Comparison of ENCODE assay signal across 7 cellular contexts in genomic region chr2:218323526-218324472, GRCh38. TPM values are rescaled to one million over a fixed set of nuclear protein-coding genes. Genes with fewer than 3 reads are reported as not detected.
DNase-seq lines count a peak whose midpoint lies in the region; ATAC-seq, FAIRE-seq and TF ChIP-seq lines count a peak whose summit lies in the region.

No MANE protein-coding gene starts in this region.

- intact Hi-C loops in GM12878 (cut with micrococcal nuclease; ENCODE audit: unreplicated experiment) = loop anchor here (5.0 kb wide), 1 partner anchor 34 kb away; the partner anchor contains the start of gene CATIP

- SMC1A ChIA-PET in GM12878 (lab: Charles Lee; ENCODE audit: uncharacterized antibody, unreplicated experiment) = interaction anchor here (0.6 to 3.2 kb wide), 3 partner anchors 32 to 69 kb away, joined by 3 to 7 read pairs (median 4); no protein-coding TSS in a partner anchor

- H3K27ac Mint-ChIP-seq in stimulated activated effector memory CD8-positive, alpha-beta T cell treated with anti-CD3 and anti-CD28 coated beads, Interleukin-12 subunit alpha, Interleukin-12 subunit beta, amount 100 ng/mL, for 72 hours = no peak overlapping the region

- no peak for TF ChIP-seq EP300 in GM12878 (IDR thresholded peaks at IDR 0.05; ENCODE audit: borderline replicate concordance in 1 of 2, control insufficient read depth in 1 of 2, low read depth in 2 of 2, low read length in 2 of 2)

- no peaks in the 10 kb centered on the region; the same call in 1 of the 2 replicates for H3K79me2 ChIP-seq in GM12878 (ENCODE audit: control insufficient read depth, insufficient read depth, low read length)

- peak overlapping the region; percentile 78 for H3K4me2 ChIP-seq in GM12878 (ENCODE audit: control insufficient read depth, insufficient read depth)

- WGBS in GM12878 (ENCODE audit: insufficient coverage, insufficient replicate concordance, low lambda C conversion rate, missing lambda C conversion rate) = 14% methylated on average over 22 of the region's 24 CpGs

- H4K20me1 ChIP-seq in GM12878 (ENCODE audit: control insufficient read depth, insufficient read depth) = no peaks in the 10 kb centered on the region

- TF ChIP-seq POLR2A in GM12878 (IDR thresholded peaks at IDR 0.05; ENCODE audit: low read depth, low read length) = no peak

- H3K4me3 ChIP-seq in GM08714 (ENCODE audit: low read length) (peak overlapping the region; percentile 68), GM12878 (peak overlapping the region; percentile 69)

- in situ Hi-C loops in GM12878 (cut with MboI) = no loop called here

- CTCF ChIA-PET in GM12878 (lab: Yijun Ruan, JAX) = interaction anchor here (0.7 to 4.3 kb wide), 5 partner anchors 20 to 963 kb away, joined by 3 to 15 read pairs (median 4); partner anchors contain the start of gene CATIP

- H3K36me3 Mint-ChIP-seq in stimulated activated effector memory CD8-positive, alpha-beta T cell treated with anti-CD3 and anti-CD28 coated beads, Interleukin-12 subunit alpha, Interleukin-12 subunit beta, amount 100 ng/mL, for 72 hours = no peaks in the 10 kb centered on the region

- peak overlapping the region; percentile 67 for H2AFZ ChIP-seq in GM12878 (ENCODE audit: control insufficient read depth, low read depth, low read length)

- no peak for TF ChIP-seq CTCF in GM12878 (IDR thresholded peaks at IDR 0.05 in 2 of 3, conservative IDR thresholded peaks at IDR 0.05 in 1 of 3; ENCODE audit: control insufficient read depth in 2 of 3, extremely low read depth in 1 of 3, insufficient read depth in 1 of 3, low read depth in 3 of 3, low read length in 3 of 3)

- peak overlapping the region; percentile 77 for H3K4me3 Mint-ChIP-seq in stimulated activated effector memory CD8-positive, alpha-beta T cell treated with anti-CD3 and anti-CD28 coated beads, Interleukin-12 subunit alpha, Interleukin-12 subunit beta, amount 100 ng/mL, for 72 hours

- peak; percentile 13 for ATAC-seq in GM12878
- ATAC-seq in stimulated activated effector memory CD8-positive, alpha-beta T cell treated with anti-CD3 and anti-CD28 coated beads, Interleukin-12 subunit alpha, Interleukin-12 subunit beta, amount 100 ng/mL, for 72 hours = no peak
- ATAC-seq in HG03025 (IDR thresholded peaks at IDR 0.05; ENCODE audit: low FRiP score, unreplicated experiment) = no peak

- H3K36me3 ChIP-seq in GM12878 (ENCODE audit: control insufficient read depth in 2 of 2, insufficient read depth in 2 of 2, low read length in 1 of 2) = no peaks in the 10 kb centered on the region

- BruUV-seq in GM12878 (replicated peaks; lab: Mats Ljungman, UMichigan) = TSS peak; percentile 89

- H3K27me3 ChIP-seq in GM12878 (replicated peaks in 1 of 2; ENCODE audit: control insufficient read depth in 2 of 2, insufficient read depth in 2 of 2, low read length in 1 of 2) = no peaks in the 10 kb centered on the region

- DNase-seq in NCI-H2171 treated with DMSO at 0.1 percent for 48 hours (lab: John Stamatoyannopoulos, UW) (peak; percentile 44), GM12878 (ENCODE audit: low read depth, low spot score) (no peak), iris pigment epithelial cell (ENCODE audit: low read depth) (peak; percentile 76), NCI-H446 (lab: John Stamatoyannopoulos, UW) (no peak)
- no peak for DNase-seq in stimulated activated effector memory CD8-positive, alpha-beta T cell treated with anti-CD3 and anti-CD28 coated beads, Interleukin-12 subunit alpha, Interleukin-12 subunit beta, amount 100 ng/mL, for 72 hours (ENCODE audit: low spot score in 2 of 2)

- H3K4me1 ChIP-seq in GM12878 (ENCODE audit: control insufficient read depth, insufficient read depth, low read length) = peaks cover 22% of the 10 kb centered on the region

- H3K9me3 Mint-ChIP-seq in stimulated activated effector memory CD8-positive, alpha-beta T cell treated with anti-CD3 and anti-CD28 coated beads, Interleukin-12 subunit alpha, Interleukin-12 subunit beta, amount 100 ng/mL, for 72 hours = no peaks in the 10 kb centered on the region

- POLR2A ChIA-PET in GM12878 (lab: Charles Lee) = interaction anchor here (1.3 to 2.3 kb wide), 2 partner anchors 9 to 36 kb away, joined by 4 to 17 read pairs; no protein-coding TSS in a partner anchor

- no peaks in the 10 kb centered on the region for H3K9me3 ChIP-seq in GM12878 (replicated peaks; ENCODE audit: control insufficient read depth, insufficient read depth, low read length)

- H3K27ac ChIP-seq in GM12878 (ENCODE audit: control insufficient read depth, insufficient read depth) = peak overlapping the region; percentile 9; the same call in 1 of the 2 replicates

- peak overlapping the region; percentile 53; the same call in 1 of the 2 replicates for H3K9ac ChIP-seq in GM12878 (ENCODE audit: control insufficient read depth, insufficient read depth, low read length)

- TF ChIP-seq RAD21 in GM12878 (IDR thresholded peaks at IDR 0.05; ENCODE audit: insufficient read depth, low read depth, low read length) = no peak

- H3K4me1 Mint-ChIP-seq in stimulated activated effector memory CD8-positive, alpha-beta T cell treated with anti-CD3 and anti-CD28 coated beads, Interleukin-12 subunit alpha, Interleukin-12 subunit beta, amount 100 ng/mL, for 72 hours = peaks cover 20% of the 10 kb centered on the region

- RAD21 ChIA-PET in GM12878 (lab: Charles Lee; ENCODE audit: unreplicated experiment) = interaction anchor here (1.0 kb wide), 1 partner anchor 72 kb away, joined by 4 read pairs; no protein-coding TSS in a partner anchor

- FAIRE-seq in GM12878 (lab: Jason Lieb, UNC) = no peak

RNA-seq across cellular contexts. Expression of gene TMBIM1, which starts 31.5 kb away (rescaled TPM):
- 34.9 and 36.4 TPM in 2 replicates for total RNA-seq in GM12878 (2013; cell fraction: nucleolus; rRNA removed)
- 35.6 and 40.0 TPM in 2 replicates for total RNA-seq in GM12878 (2014; rRNA removed)
- 16.8 and 17.0 TPM in 2 replicates for total RNA-seq in GM12878 (2014; rRNA removed; fragmentation: Illumina TruSeq; extraction: Trizol)
- 26.9 and 34.6 TPM in 2 replicates for total RNA-seq in GM12878 (2021)
- polyA plus RNA-seq in GM12878 (2011; ENCODE audit: low read depth) = 19.0 TPM
- 23.5 and 38.3 TPM in 2 replicates for polyA plus RNA-seq in GM12878 (2011; rRNA removed)
- polyA plus RNA-seq in GM12878 (2011; cell fraction: cytosol; rRNA removed) = 51.8 and 64.4 TPM in 2 replicates
- 46.9 and 55.2 TPM in 2 replicates for polyA plus RNA-seq in GM12878 (2011; cell fraction: nucleus; rRNA removed)
- 34.2 and 49.8 TPM in 2 replicates for polyA plus RNA-seq in GM12878 (2012)
- polyA plus RNA-seq in GM12878 (2014; fragmentation: Illumina TruSeq; extraction: Trizol) = 26.5 and 27.0 TPM in 2 replicates
- polyA plus RNA-seq in GM12878 (2014; fragmentation: Nextera tagmentation; extraction: Ambion mirVana) = 10 to 100 TPM in 1 of 2 experiments, 1 to 10 TPM in 1; 6.1 to 11.7 TPM
- polyA plus RNA-seq in GM12878 (2014; rRNA removed) = 15.7 and 23.3 TPM in 2 replicates
- polyA plus RNA-seq in GM12878 (2016; fragmentation: Nextera tagmentation; extraction: Ambion mirVana) = 10 to 100 TPM; 25.4 to 30.6 TPM
- 38.6 and 47.2 TPM in 2 replicates for polyA minus RNA-seq in GM12878 (2011; rRNA and poly(A)+ RNA removed)
- 12.0 and 13.7 TPM in 2 replicates for polyA minus RNA-seq in GM12878 (2011; cell fraction: cytosol; rRNA and poly(A)+ RNA removed)
- polyA minus RNA-seq in GM12878 (2011; cell fraction: nucleus; rRNA and poly(A)+ RNA removed) = 9.4 and 10.2 TPM in 2 replicates

RNA-seq across cellular contexts. Expression of gene CATIP, which starts 32.9 kb away (rescaled TPM):
- not detected in 2 replicates for total RNA-seq in GM12878 (2013; cell fraction: nucleolus; rRNA removed)
- total RNA-seq in GM12878 (2014; rRNA removed) (not detected in 2 replicates), GM12878 (2014; rRNA removed; fragmentation: Illumina TruSeq; extraction: Trizol) (not detected in 2 replicates), GM12878 (2021) (not detected in 2 replicates)
- not detected for polyA plus RNA-seq in GM12878 (2011; ENCODE audit: low read depth)
- polyA plus RNA-seq in GM12878 (2011; rRNA removed) (not detected in 2 replicates), GM12878 (2014; fragmentation: Illumina TruSeq; extraction: Trizol) (not detected in 2 replicates), GM12878 (2014; fragmentation: Nextera tagmentation; extraction: Ambion mirVana) (under 1 TPM; 0.04 to 0.05 TPM), GM12878 (2014; rRNA removed) (not detected in 2 replicates), GM12878 (2016; fragmentation: Nextera tagmentation; extraction: Ambion mirVana) (under 1 TPM in 1 of 2 experiments, not detected in 1; 0.11 TPM)
- polyA plus RNA-seq in GM12878 (2011; cell fraction: cytosol; rRNA removed) = not detected in 2 replicates
- polyA plus RNA-seq in GM12878 (2011; cell fraction: nucleus; rRNA removed) = 0.26 TPM in 1 of 2 replicates, not detected in the other
- 0.04 and 0.05 TPM in 2 replicates for polyA plus RNA-seq in GM12878 (2012)
- not detected in 2 replicates for polyA minus RNA-seq in GM12878 (2011; rRNA and poly(A)+ RNA removed)
- polyA minus RNA-seq in GM12878 (2011; cell fraction: cytosol; rRNA and poly(A)+ RNA removed) = not detected in 2 replicates
- not detected in 2 replicates for polyA minus RNA-seq in GM12878 (2011; cell fraction: nucleus; rRNA and poly(A)+ RNA removed)

RNA-seq across cellular contexts. Expression of gene PNKD, which starts 53.5 kb away (rescaled TPM):
- total RNA-seq in GM12878 (2013; cell fraction: nucleolus; rRNA removed) = 19.8 and 82.8 TPM in 2 replicates
- total RNA-seq in GM12878 (2014; rRNA removed) (41.9 and 42.3 TPM in 2 replicates), GM12878 (2014; rRNA removed; fragmentation: Illumina TruSeq; extraction: Trizol) (27.2 and 28.5 TPM in 2 replicates), GM12878 (2021) (42.0 and 45.1 TPM in 2 replicates)
- 23.5 TPM for polyA plus RNA-seq in GM12878 (2011; ENCODE audit: low read depth)
- polyA plus RNA-seq in GM12878 (2011; rRNA removed) (26.3 and 54.9 TPM in 2 replicates), GM12878 (2014; fragmentation: Illumina TruSeq; extraction: Trizol) (15.8 and 41.6 TPM in 2 replicates), GM12878 (2014; fragmentation: Nextera tagmentation; extraction: Ambion mirVana) (100 to 1,000 TPM in 1 of 2 experiments, 10 to 100 TPM in 1; 72.6 to 104 TPM), GM12878 (2014; rRNA removed) (67.7 and 72.6 TPM in 2 replicates), GM12878 (2016; fragmentation: Nextera tagmentation; extraction: Ambion mirVana) (100 to 1,000 TPM in 1 of 2 experiments, 10 to 100 TPM in 1; 90.9 to 106 TPM)
- 79.6 and 84.9 TPM in 2 replicates for polyA plus RNA-seq in GM12878 (2011; cell fraction: cytosol; rRNA removed)
- polyA plus RNA-seq in GM12878 (2011; cell fraction: nucleus; rRNA removed) = 82.3 and 86.2 TPM in 2 replicates
- polyA plus RNA-seq in GM12878 (2012) = 34.0 and 41.6 TPM in 2 replicates
- 14.6 and 25.1 TPM in 2 replicates for polyA minus RNA-seq in GM12878 (2011; rRNA and poly(A)+ RNA removed)
- 11.8 and 12.7 TPM in 2 replicates for polyA minus RNA-seq in GM12878 (2011; cell fraction: cytosol; rRNA and poly(A)+ RNA removed)
- 11.6 and 18.2 TPM in 2 replicates for polyA minus RNA-seq in GM12878 (2011; cell fraction: nucleus; rRNA and poly(A)+ RNA removed)

RNA-seq across cellular contexts. Expression of gene AAMP, which starts 53.9 kb away (rescaled TPM):
- total RNA-seq in GM12878 (2013; cell fraction: nucleolus; rRNA removed) = 31.5 and 34.1 TPM in 2 replicates
- 97.1 and 114 TPM in 2 replicates for total RNA-seq in GM12878 (2014; rRNA removed)
- total RNA-seq in GM12878 (2014; rRNA removed; fragmentation: Illumina TruSeq; extraction: Trizol) = 70.6 and 71.7 TPM in 2 replicates
- 64.8 and 66.3 TPM in 2 replicates for total RNA-seq in GM12878 (2021)
- polyA plus RNA-seq in GM12878 (2011; ENCODE audit: low read depth) = 28.2 TPM
- polyA plus RNA-seq in GM12878 (2011; rRNA removed) = 33.2 and 50.7 TPM in 2 replicates
- polyA plus RNA-seq in GM12878 (2011; cell fraction: cytosol; rRNA removed) = 74.8 and 117 TPM in 2 replicates
- 96.5 and 123 TPM in 2 replicates for polyA plus RNA-seq in GM12878 (2011; cell fraction: nucleus; rRNA removed)
- polyA plus RNA-seq in GM12878 (2012) = 54.1 and 62.5 TPM in 2 replicates
- 49.8 and 93.1 TPM in 2 replicates for polyA plus RNA-seq in GM12878 (2014; fragmentation: Illumina TruSeq; extraction: Trizol)
- polyA plus RNA-seq in GM12878 (2014; fragmentation: Nextera tagmentation; extraction: Ambion mirVana) = 1 to 10 TPM; 4.4 to 5.5 TPM
- 95.4 and 104 TPM in 2 replicates for polyA plus RNA-seq in GM12878 (2014; rRNA removed)
- polyA plus RNA-seq in GM12878 (2016; fragmentation: Nextera tagmentation; extraction: Ambion mirVana) = 100 to 1,000 TPM; 118 to 140 TPM
- polyA minus RNA-seq in GM12878 (2011; rRNA and poly(A)+ RNA removed) = 40.1 and 64.8 TPM in 2 replicates
- 18.0 and 22.5 TPM in 2 replicates for polyA minus RNA-seq in GM12878 (2011; cell fraction: cytosol; rRNA and poly(A)+ RNA removed)
- polyA minus RNA-seq in GM12878 (2011; cell fraction: nucleus; rRNA and poly(A)+ RNA removed) = 23.2 and 29.2 TPM in 2 replicates

RNA-seq across cellular contexts. Expression of gene SLC11A1, which starts 58.3 kb away (rescaled TPM):
- 0.42 and 0.73 TPM in 2 replicates for total RNA-seq in GM12878 (2013; cell fraction: nucleolus; rRNA removed)
- total RNA-seq in GM12878 (2014; rRNA removed) (0.11 and 0.28 TPM in 2 replicates), GM12878 (2014; rRNA removed; fragmentation: Illumina TruSeq; extraction: Trizol) (0.05 and 0.13 TPM in 2 replicates), GM12878 (2021) (0.38 and 0.56 TPM in 2 replicates)
- not detected for polyA plus RNA-seq in GM12878 (2011; ENCODE audit: low read depth)
- polyA plus RNA-seq in GM12878 (2011; rRNA removed) (0.06 and 0.11 TPM in 2 replicates), GM12878 (2014; fragmentation: Illumina TruSeq; extraction: Trizol) (0.04 TPM in 1 of 2 replicates, not detected in the other), GM12878 (2014; fragmentation: Nextera tagmentation; extraction: Ambion mirVana) (under 1 TPM; 0.03 to 0.07 TPM), GM12878 (2014; rRNA removed) (0.09 and 0.22 TPM in 2 replicates), GM12878 (2016; fragmentation: Nextera tagmentation; extraction: Ambion mirVana) (under 1 TPM; 0.15 to 0.18 TPM)
- polyA plus RNA-seq in GM12878 (2011; cell fraction: cytosol; rRNA removed) = 0.25 and 0.32 TPM in 2 replicates
- 0.90 and 1.4 TPM in 2 replicates for polyA plus RNA-seq in GM12878 (2011; cell fraction: nucleus; rRNA removed)
- 0.08 and 0.15 TPM in 2 replicates for polyA plus RNA-seq in GM12878 (2012)
- 0.67 TPM in 1 of 2 replicates, not detected in the other for polyA minus RNA-seq in GM12878 (2011; rRNA and poly(A)+ RNA removed)
- polyA minus RNA-seq in GM12878 (2011; cell fraction: cytosol; rRNA and poly(A)+ RNA removed) = 0.42 and 0.94 TPM in 2 replicates
- 1.1 TPM in 2 replicates for polyA minus RNA-seq in GM12878 (2011; cell fraction: nucleus; rRNA and poly(A)+ RNA removed)

Comparison
In these comparisons a context has a peak if more than half of its experiments do, and no peak if none do; other contexts are left out.
1. DNase-seq: peak in NCI-H2171 treated with DMSO at 0.1 percent for 48 hours (single experiment) and iris pigment epithelial cell (single experiment); none in GM12878 (single experiment), stimulated activated effector memory CD8-positive, alpha-beta T cell treated with anti-CD3 and anti-CD28 coated beads, Interleukin-12 subunit alpha, Interleukin-12 subunit beta, amount 100 ng/mL, for 72 hours (0 of 2) and NCI-H446 (0 of 2).